In the genomic region with DNA sequence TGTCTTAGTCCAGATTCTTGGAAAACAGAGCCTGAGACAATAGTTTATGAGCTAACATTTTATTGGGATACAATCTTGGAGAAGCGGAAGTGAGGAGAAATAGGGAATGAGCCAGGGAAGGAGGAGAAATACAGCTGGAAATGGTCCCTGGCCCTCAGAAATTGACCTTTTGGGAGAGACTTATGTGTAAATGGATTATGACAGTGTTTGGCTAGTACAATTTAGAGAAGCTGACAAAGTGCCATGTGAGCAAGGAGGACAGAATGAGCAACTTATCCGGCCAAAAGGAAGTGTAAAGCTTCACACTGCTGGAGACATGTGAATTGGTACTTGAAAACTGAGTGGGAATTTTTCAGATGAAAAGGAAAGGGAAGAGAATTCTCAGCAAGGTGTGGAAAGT, we compare ENCODE assay signal across 11 cellular contexts. TPM values are rescaled to one million over a fixed set of nuclear protein-coding genes. Genes with fewer than 3 reads are reported as not detected.
DNase-seq lines count a peak whose midpoint lies in the region; ATAC-seq, FAIRE-seq and TF ChIP-seq lines count a peak whose summit lies in the region.
"Had no signal": no experiment of that assay in that cellular context is flagged by ENCODE, and none has a peak within 500 bp of the region (broad histone marks: within the 10 kb centered on the region; RNA-seq: fewer than 3 reads in every experiment).

No MANE protein-coding gene starts in this region.

- ATAC-seq in left ventricle myocardium superior, result peak; percentile 6
- no peak for ATAC-seq in heart left ventricle
- no peak for ATAC-seq in activated naive CD8-positive, alpha-beta T cell treated with anti-CD3 and anti-CD28 coated beads, Interleukin-2, amount 10 ng/mL, durations not matched to agents 7 days and 5 days (ENCODE audit: low read depth)
- ATAC-seq in HG02884 (IDR thresholded peaks at IDR 0.05; ENCODE audit: unreplicated experiment), result no peak

- no peaks in the 10 kb centered on the region for H3K9me3 Mint-ChIP-seq in activated naive CD8-positive, alpha-beta T cell treated with anti-CD3 and anti-CD28 coated beads, Interleukin-2, amount 10 ng/mL, durations not matched to agents 7 days and 5 days

- H3K36me3 Mint-ChIP-seq in activated naive CD8-positive, alpha-beta T cell treated with anti-CD3 and anti-CD28 coated beads, Interleukin-2, amount 10 ng/mL, durations not matched to agents 7 days and 5 days, result peaks cover 2% of the 10 kb centered on the region

- H3K4me3 Mint-ChIP-seq in activated naive CD8-positive, alpha-beta T cell treated with anti-CD3 and anti-CD28 coated beads, Interleukin-2, amount 10 ng/mL, durations not matched to agents 7 days and 5 days, result peak overlapping the region; percentile 88

- peak overlapping the region; percentile 36 for H3K4ac ChIP-seq in mesendoderm (ENCODE audit: low read depth, low read length)

- no peak for TF ChIP-seq POLR2A in heart left ventricle (IDR thresholded peaks at IDR 0.05)

- WGBS in heart left ventricle, 4 donors, result 58 to 75% (median 73%) methylated on average over 2 of the region's 2 CpGs
- WGBS in mesendoderm (ENCODE audit: extremely low coverage, insufficient coverage, low lambda C conversion rate), result no CpG with 5 or more reads among the region's 2 CpGs

- H2BK120ac ChIP-seq in mesendoderm (ENCODE audit: low read depth, low read length), result peak overlapping the region; percentile 45

- peaks cover 0 to 16% (median 0%) of the 10 kb centered on the region in 9 donors for H3K36me3 ChIP-seq in heart left ventricle
- no peaks in the 10 kb centered on the region for H3K36me3 ChIP-seq in mesendoderm (ENCODE audit: control insufficient read depth, insufficient read depth, low read length)

- H3K27me3 Mint-ChIP-seq in activated naive CD8-positive, alpha-beta T cell treated with anti-CD3 and anti-CD28 coated beads, Interleukin-2, amount 10 ng/mL, durations not matched to agents 7 days and 5 days, result no peaks in the 10 kb centered on the region

- peak overlapping the region in 3 of 12 donors; percentile 15 to 98 (median 68) for H3K27ac ChIP-seq in heart left ventricle
- H3K27ac ChIP-seq in mesendoderm (ENCODE audit: low read depth, low read length), result peak overlapping the region; percentile 85

- TF ChIP-seq CTCF in heart left ventricle (IDR thresholded peaks at IDR 0.05), result no peak

- H3K4me1 Mint-ChIP-seq in activated naive CD8-positive, alpha-beta T cell treated with anti-CD3 and anti-CD28 coated beads, Interleukin-2, amount 10 ng/mL, durations not matched to agents 7 days and 5 days, result peaks cover 49% of the 10 kb centered on the region

- no peak overlapping the region for H2BK5ac ChIP-seq in mesendoderm (ENCODE audit: low read length)

- H4K5ac ChIP-seq in mesendoderm (ENCODE audit: low read length), result no peak overlapping the region

- no peaks in the 10 kb centered on the region for H3K79me2 ChIP-seq in mesendoderm (ENCODE audit: control insufficient read depth, insufficient read depth, low read length)

- H3K9me3 ChIP-seq in heart left ventricle, result no peaks in the 10 kb centered on the region

- no peaks in the 10 kb centered on the region for H3K79me1 ChIP-seq in mesendoderm (ENCODE audit: low read length)

- H3K18ac ChIP-seq in mesendoderm (ENCODE audit: low read length), result peak overlapping the region; percentile 90

- H4K8ac ChIP-seq in mesendoderm (ENCODE audit: low read depth, low read length), result no peak overlapping the region

- H3K4me1 ChIP-seq in heart left ventricle (peaks cover 0 to 69% (median 0%) of the 10 kb centered on the region in 12 donors), mesendoderm (ENCODE audit: control insufficient read depth, low read depth, low read length) (peaks cover 9% of the 10 kb centered on the region)

- H3K56ac ChIP-seq in mesendoderm (ENCODE audit: low read length), result peak overlapping the region; percentile 36

- peak overlapping the region; percentile 48 for H3K27ac Mint-ChIP-seq in activated naive CD8-positive, alpha-beta T cell treated with anti-CD3 and anti-CD28 coated beads, Interleukin-2, amount 10 ng/mL, durations not matched to agents 7 days and 5 days

- H3K4me2 ChIP-seq in mesendoderm (ENCODE audit: low read length), result no peak overlapping the region

- H2AK5ac ChIP-seq in mesendoderm (ENCODE audit: low read length), result no peak overlapping the region

- FAIRE-seq in RCC 7860 (lab: Jason Lieb, UNC), result no peak
- FAIRE-seq: colon had no signal

- intact Hi-C loops in left ventricle myocardium superior (cut with micrococcal nuclease), result no loop called here
- intact Hi-C loops in heart left ventricle (cut with DNase I), result loop anchor here in 6 of 10 donors (5.0 to 10.0 kb wide), 4 partner anchors 89 to 789 kb away; partner anchors contain the start of genes GLIPR1L2 (in 4 of the 6), CAPS2 (in 2 of the 6) and GLIPR1L1 (in 2 of the 6)

- no peak overlapping the region for H3K23ac ChIP-seq in mesendoderm (ENCODE audit: low read length)

- H3K4me3 ChIP-seq in heart left ventricle (peak overlapping the region in 4 of 12 donors; percentile 59 to 68 (median 64)), mesendoderm (ENCODE audit: low read length) (no peak overlapping the region)

- DNase-seq in left ventricle myocardium superior (no peak), heart left ventricle (no peak), mesendoderm (peak; percentile 18), NCI-H2081 (lab: John Stamatoyannopoulos, UW) (no peak), RCC 7860 (ENCODE audit: low spot score) (no peak), NCI-H2196 treated with DMSO at 0.1 percent for 48 hours (lab: John Stamatoyannopoulos, UW; ENCODE audit: unreplicated experiment) (no peak)
- DNase-seq in activated naive CD8-positive, alpha-beta T cell treated with anti-CD3 and anti-CD28 coated beads, Interleukin-2, amount 10 ng/mL, durations not matched to agents 7 days and 5 days, result no peak
- DNase-seq: hypothalamus, NCI-H2081 treated with DMSO at 0.1 percent for 48 hours had no signal

- no peaks in the 10 kb centered on the region for H3K27me3 ChIP-seq in heart left ventricle
- H3K27me3 ChIP-seq in mesendoderm (ENCODE audit: insufficient read depth, low read length, poor library complexity), result no peaks in the 10 kb centered on the region

- peak overlapping the region; percentile 3 for H2BK15ac ChIP-seq in mesendoderm (replicated peaks; ENCODE audit: low read depth)

- POLR2A ChIA-PET in activated naive CD8-positive, alpha-beta T cell treated with anti-CD3 and anti-CD28 coated beads, Interleukin-2, amount 10 ng/mL, durations not matched to agents 7 days and 5 days (lab: Charles Lee), result interaction anchor here (0.6 to 1.9 kb wide), 6 partner anchors 8 to 945 kb away, joined by 3 to 11 read pairs (median 4); partner anchors contain the start of gene KRR1

- no peak overlapping the region for H3K9ac ChIP-seq in mesendoderm (ENCODE audit: low read length)

RNA-seq across cellular contexts. Expression of gene GLIPR1, which starts 2.9 kb away (rescaled TPM):
- total RNA-seq in left ventricle myocardium superior (8.8 TPM), heart left ventricle (10 to 100 TPM in 3 of 9 donors, 1 to 10 TPM in 6; 3.2 to 58.6 (median 7.4) TPM)
- polyA plus RNA-seq in heart left ventricle, result 1 to 10 TPM; 1.2 to 2.7 TPM
- total RNA-seq in activated naive CD8-positive, alpha-beta T cell treated with anti-CD3 and anti-CD28 coated beads, Interleukin-2, amount 10 ng/mL, durations not matched to agents 7 days and 5 days, result 10 to 100 TPM; 57.9 to 63.3 TPM
- 11.0 TPM for polyA plus RNA-seq in mesendoderm (2013, experiment 1 of 2)
- 11.9 TPM for polyA plus RNA-seq in mesendoderm (2013, experiment 2 of 2)

RNA-seq across cellular contexts. Expression of gene KRR1, which starts 28.0 kb away (rescaled TPM):
- total RNA-seq in left ventricle myocardium superior (29.7 TPM), heart left ventricle (10 to 100 TPM; 16.4 to 42.6 (median 31.1) TPM)
- 10 to 100 TPM in 1 of 2 donors, 1 to 10 TPM in 1; 9.3 to 20.9 TPM for polyA plus RNA-seq in heart left ventricle
- total RNA-seq in activated naive CD8-positive, alpha-beta T cell treated with anti-CD3 and anti-CD28 coated beads, Interleukin-2, amount 10 ng/mL, durations not matched to agents 7 days and 5 days, result 10 to 100 TPM; 59.1 to 70.6 TPM
- 126 TPM for polyA plus RNA-seq in mesendoderm (2013, experiment 1 of 2)
- polyA plus RNA-seq in mesendoderm (2013, experiment 2 of 2), result 130 TPM
